Comparison of ENCODE assay signal across 8 cellular contexts in the genomic region with DNA sequence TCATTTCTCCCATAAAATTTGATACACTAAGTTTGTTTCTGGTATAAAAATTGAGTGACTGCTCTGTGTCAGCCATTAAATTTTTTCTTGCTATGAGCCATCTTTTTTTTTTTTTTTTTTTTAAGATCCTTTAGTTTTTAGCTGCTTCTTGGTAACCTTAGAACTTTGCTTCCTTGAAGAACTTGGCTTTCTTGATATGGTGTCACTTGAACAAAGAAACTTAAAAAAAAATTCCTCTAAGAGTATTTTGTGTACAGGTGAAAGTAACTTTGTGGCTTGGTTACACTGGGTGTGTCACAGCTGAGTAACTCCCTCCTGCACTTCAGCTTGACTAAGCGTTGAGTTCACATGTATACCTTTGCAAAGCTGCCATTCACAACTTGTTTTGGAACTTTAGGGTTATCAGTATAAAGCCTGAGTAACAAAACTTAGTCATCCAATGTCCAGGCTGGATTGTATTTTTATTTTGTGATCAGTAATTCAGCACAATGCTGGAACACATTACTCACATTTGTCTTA. TPM values are rescaled to one million over a fixed set of nuclear protein-coding genes. Genes with fewer than 3 reads are reported as not detected.
A peak's percentile ranks its signal among the peaks of the same experiment; 100 is the strongest.
DNase-seq lines count a peak whose midpoint lies in the region; ATAC-seq and TF ChIP-seq lines count a peak whose summit lies in the region.

No MANE protein-coding gene starts in this region.

- peaks cover 87% of the 10 kb centered on the region for H3K4me1 ChIP-seq in vagina

- no peaks in the 10 kb centered on the region for H3K27me3 Mint-ChIP-seq in memory B cell

- no peaks in the 10 kb centered on the region for H3K9me3 ChIP-seq in vagina

- H3K27ac Mint-ChIP-seq in memory B cell: peak overlapping the region; percentile 99

- H3K4me3 ChIP-seq in vagina: peak overlapping the region in 1 of 2 donors; percentile 39

- no peaks in the 10 kb centered on the region for H3K27me3 ChIP-seq in vagina

- no peak for TF ChIP-seq POLR2A in vagina (IDR thresholded peaks at IDR 0.05)

- peak overlapping the region; percentile 69 for H3K4me3 Mint-ChIP-seq in memory B cell

- no peaks in the 10 kb centered on the region for H3K9me3 Mint-ChIP-seq in memory B cell

- intact Hi-C loops in vagina (cut with DNase I): no loop called here

- H3K4me1 Mint-ChIP-seq in memory B cell: peaks cover 52% of the 10 kb centered on the region

- TF ChIP-seq CTCF in vagina (IDR thresholded peaks at IDR 0.05): no peak

- ATAC-seq in GM21529 (IDR thresholded peaks at IDR 0.05; ENCODE audit: unreplicated experiment) (peak; percentile 38), memory B cell (ENCODE audit: low read depth) (peak; percentile 27), left lobe of liver (no peak), HG03139 (IDR thresholded peaks at IDR 0.05; ENCODE audit: unreplicated experiment) (no peak)

- DNase-seq in EL (peak; percentile 37), NAMALWA (ENCODE audit: low spot score) (peak; percentile 67), astrocyte of the hippocampus (ENCODE audit: low read depth, low spot score) (peak; percentile 53), memory B cell (ENCODE audit: low spot score in 2 of 2) (no peak), vagina (ENCODE audit: extremely low spot score in 2 of 2) (no peak), left lobe of liver (ENCODE audit: low spot score) (no peak)

- peak overlapping the region; percentile 97 for H3K27ac ChIP-seq in vagina

- no peaks in the 10 kb centered on the region for H3K36me3 ChIP-seq in vagina

- H3K36me3 Mint-ChIP-seq in memory B cell: peaks cover 25% of the 10 kb centered on the region

RNA-seq across cellular contexts. Expression of a gene that starts 6.5 kb away (rescaled TPM):
- total RNA-seq in vagina (100 TPM), left lobe of liver (53.1 TPM)

Comparison
In these comparisons a context has a peak if more than half of its experiments do, and no peak if none do; other contexts are left out.
1. DNase-seq: peak in EL (single experiment), NAMALWA (single experiment) and astrocyte of the hippocampus (single experiment); none in memory B cell (0 of 2), vagina (0 of 2) and left lobe of liver (single experiment).
2. ATAC-seq: peak in GM21529 (single experiment) and memory B cell (single experiment); none in left lobe of liver (single experiment) and HG03139 (single experiment).